ENCODE assay signal across 1 cellular context in genomic region chr5:14574891-14575496, GRCh38.
TF ChIP-seq lines count a peak whose summit lies in the region.

No MANE protein-coding gene starts in this region.

TF ChIP-seq in GM23338, 12 proteins besides CTCF, POLR2A, EP300 and RAD21 (continued from another document):
- no peak for TF ChIP-seq ZNF462 (CRISPR knock-in tag; IDR thresholded peaks at IDR 0.05)
- no peak for TF ChIP-seq EZH2phosphoT487 (IDR thresholded peaks at IDR 0.05; ENCODE audit: unreplicated experiment)
- TF ChIP-seq CREB1 (CRISPR knock-in tag; IDR thresholded peaks at IDR 0.05; ENCODE audit: low read depth), result no peak
- TF ChIP-seq ETS1 (IDR thresholded peaks at IDR 0.05), result no peak
- TF ChIP-seq POLR2AphosphoS5 (IDR thresholded peaks at IDR 0.05; ENCODE audit: low read depth), result no peak
- TF ChIP-seq STAT1 (IDR thresholded peaks at IDR 0.05; ENCODE audit: unreplicated experiment), result no peak
- TF ChIP-seq NANOG (IDR thresholded peaks at IDR 0.05; ENCODE audit: borderline replicate concordance), result no peak
- TF ChIP-seq REST (IDR thresholded peaks at IDR 0.05; ENCODE audit: unreplicated experiment), result no peak
- no peak for TF ChIP-seq ZNF114 (CRISPR knock-in tag; IDR thresholded peaks at IDR 0.05)
